Comparison of ENCODE assay signal across 11 cellular contexts in genomic region chr14:70981005-70981952, GRCh38.
DNase-seq lines count a peak whose midpoint lies in the region; ATAC-seq and TF ChIP-seq lines count a peak whose summit lies in the region.
"Had no signal": no experiment of that assay in that cellular context is flagged by ENCODE, and none has a peak within 500 bp of the region (broad histone marks: within the 10 kb centered on the region; RNA-seq: fewer than 3 reads in every experiment).

No MANE protein-coding gene starts in this region.

- H3K36me3 ChIP-seq in SK-N-MC (ENCODE audit: insufficient read depth, low read length), result peaks cover 21% of the 10 kb centered on the region
- H3K36me3 ChIP-seq: prostate gland had no signal

- no peak for DNase-seq in Right ventricle myocardium superior
- no peak for DNase-seq in left cardiac atrium
- DNase-seq in SK-N-MC (ENCODE audit: low read depth, low spot score), result no peak
- DNase-seq in endothelial cell (ENCODE audit: low spot score), result no peak
- peak; percentile 6 for DNase-seq in stromal cell of bone marrow (ENCODE audit: low read depth)
- DNase-seq in DMS 273 treated with DMSO at 0.1 percent for 48 hours (lab: John Stamatoyannopoulos, UW), result no peak
- no peak for DNase-seq in activated effector memory CD4-positive, alpha-beta T cell treated with anti-CD3 and anti-CD28 coated beads, Interleukin-2, amount 50 U/mL, for 16 hours
- DNase-seq in GM13976 (ENCODE audit: low spot score), result no peak
- DNase-seq: Peyer's patch had no signal

- H3K4me3 Mint-ChIP-seq in endothelial cell (ENCODE audit: unreplicated experiment), result no peak overlapping the region

- intact Hi-C loops in Right ventricle myocardium superior (cut with DNase I) (no loop called here), left cardiac atrium (cut with DNase I) (no loop called here)

- peak overlapping the region; percentile 38 for H3K9ac ChIP-seq in SK-N-MC (ENCODE audit: insufficient read length)

- no peaks in the 10 kb centered on the region for H3K27me3 Mint-ChIP-seq in endothelial cell (ENCODE audit: unreplicated experiment)

- H3K9me3 Mint-ChIP-seq in endothelial cell (ENCODE audit: unreplicated experiment), result no peaks in the 10 kb centered on the region

- H3K36me3 Mint-ChIP-seq in endothelial cell (ENCODE audit: low read depth, unreplicated experiment), result peaks cover 18% of the 10 kb centered on the region

- in situ Hi-C loops in GM13976 (cut with MboI; ENCODE audit: low sequenced_read_pairs, unreplicated experiment), result no loop called here

- ATAC-seq in Right ventricle myocardium superior (ENCODE audit: poor library complexity) (peak; percentile 52), left cardiac atrium (no peak)

- TF ChIP-seq CTCF in endothelial cell (IDR thresholded peaks at IDR 0.05; ENCODE audit: unreplicated experiment) (no peak), GM13976 (IDR thresholded peaks at IDR 0.05; ENCODE audit: borderline replicate concordance, control extremely low read depth, extremely low read depth, insufficient read depth, missing control alignments) (no peak)

- no peaks in the 10 kb centered on the region for H3K9me3 ChIP-seq in SK-N-MC (ENCODE audit: low read depth, low read length)
- H3K9me3 ChIP-seq: Peyer's patch, prostate gland had no signal

- H3K27ac ChIP-seq in SK-N-MC, result peak overlapping the region; percentile 64
- H3K27ac ChIP-seq: coronary artery, prostate gland had no signal

- H3K4me3 ChIP-seq in SK-N-MC, result peak overlapping the region; percentile 55
- H3K4me3 ChIP-seq: coronary artery, Peyer's patch, prostate gland had no signal

- H3K4me1 Mint-ChIP-seq in endothelial cell (ENCODE audit: unreplicated experiment), result peaks cover 7% of the 10 kb centered on the region

- peak overlapping the region; percentile 62 for H3K27ac Mint-ChIP-seq in endothelial cell (ENCODE audit: unreplicated experiment)
